Comparison of ENCODE assay signal across 15 cellular contexts in genomic region chr15:66679657-66680108, GRCh38. TPM values are rescaled to one million over a fixed set of nuclear protein-coding genes. Genes with fewer than 3 reads are reported as not detected.
A peak's percentile ranks its signal among the peaks of the same experiment; 100 is the strongest.
DNase-seq lines count a peak whose midpoint lies in the region; FAIRE-seq and TF ChIP-seq lines count a peak whose summit lies in the region.
"Had no signal": no experiment of that assay in that cellular context is flagged by ENCODE, and none has a peak within 500 bp of the region (broad histone marks: within the 10 kb centered on the region; RNA-seq: fewer than 3 reads in every experiment).

No MANE protein-coding gene starts in this region.

- H2AFZ ChIP-seq in astrocyte (ENCODE audit: low read depth, low read length) = peak overlapping the region; percentile 15

- H3K27ac ChIP-seq in astrocyte (ENCODE audit: low read depth, low read length) = no peak overlapping the region
- H3K27ac ChIP-seq in A673 (ENCODE audit: low read depth, low read length, poor library complexity, severe bottlenecking) = no peak overlapping the region
- H3K27ac ChIP-seq: BLaER1 treated with 17β-estradiol and CSF1 and Interleukin-3, amounts not matched to agents 10 nM and 100 nM had no signal

- DNase-seq in HuH-7 (ENCODE audit: low spot score) (peak; percentile 84), astrocyte (ENCODE audit: low read depth) (no peak), iPS-NIHi11 (ENCODE audit: low spot score) (peak; percentile 44), retina (peak; percentile 68), A673 (ENCODE audit: low spot score) (no peak), NCI-H2196 treated with DMSO at 0.1 percent for 48 hours (lab: John Stamatoyannopoulos, UW; ENCODE audit: unreplicated experiment) (no peak), MCF 10A (ENCODE audit: unreplicated experiment) (no peak), NCI-H1105 (lab: John Stamatoyannopoulos, UW) (no peak)
- DNase-seq: Karpas-422, NCI-H1930, PC-3 had no signal

- BruUV-seq in A673 (replicated peaks; lab: Mats Ljungman, UMichigan) = no TSS peak
- no TSS peak for BruUV-seq in MCF 10A (replicated peaks; lab: Mats Ljungman, UMichigan)

- peak overlapping the region; percentile 8 for H3K4me3 Mint-ChIP-seq in astrocyte (ENCODE audit: unreplicated experiment)
- no peak overlapping the region for H3K4me3 Mint-ChIP-seq in MCF 10A (ENCODE audit: unreplicated experiment)
- H3K4me3 Mint-ChIP-seq: activated naive CD4-positive, alpha-beta T cell treated with anti-CD3 and anti-CD28 coated beads, Interleukin-2, amount 50 U/mL, for 24 hours; stimulated activated effector memory CD8-positive, alpha-beta T cell treated with anti-CD3 and anti-CD28 coated beads, Interleukin-12 subunit alpha, Interleukin-12 subunit beta, amount 100 ng/mL, for 72 hours had no signal

- intact Hi-C loops in A673 (cut with micrococcal nuclease; ENCODE audit: unreplicated experiment) (no loop called here), MCF 10A (cut with micrococcal nuclease) (no loop called here)

- POLR2A ChIA-PET in A673 (lab: Charles Lee; ENCODE audit: low non-redundant PET) (no interaction called here), MCF 10A (lab: Yijun Ruan, JAX) (no interaction called here)

- H3K36me3 Mint-ChIP-seq in astrocyte (ENCODE audit: low read depth, unreplicated experiment) = peaks cover 4% of the 10 kb centered on the region
- H3K36me3 Mint-ChIP-seq in MCF 10A (ENCODE audit: insufficient read depth, unreplicated experiment) = no peaks in the 10 kb centered on the region
- H3K36me3 Mint-ChIP-seq: stimulated activated effector memory CD8-positive, alpha-beta T cell treated with anti-CD3 and anti-CD28 coated beads, Interleukin-12 subunit alpha, Interleukin-12 subunit beta, amount 100 ng/mL, for 72 hours had no signal

- H3K9me3 ChIP-seq in astrocyte (ENCODE audit: insufficient read depth, low read depth, low read length) = peaks cover 7% of the 10 kb centered on the region
- H3K9me3 ChIP-seq in A673 (ENCODE audit: low read depth, low read length, poor library complexity, severe bottlenecking) = no peaks in the 10 kb centered on the region

- H3K36me3 ChIP-seq in astrocyte (ENCODE audit: insufficient read depth, low read length) (no peaks in the 10 kb centered on the region), A673 (ENCODE audit: insufficient read depth, low read length, poor library complexity, severe bottlenecking) (no peaks in the 10 kb centered on the region)
- H3K36me3 ChIP-seq: BLaER1 treated with 17β-estradiol and CSF1 and Interleukin-3, amounts not matched to agents 10 nM and 100 nM had no signal

- H3K9ac ChIP-seq in astrocyte (ENCODE audit: low read length) = no peak overlapping the region
- H3K9ac ChIP-seq: BLaER1 treated with 17β-estradiol and CSF1 and Interleukin-3, amounts not matched to agents 10 nM and 100 nM had no signal

- H3K4me2 ChIP-seq in astrocyte (ENCODE audit: low read length) = no peak overlapping the region

- H3K27ac Mint-ChIP-seq in astrocyte (ENCODE audit: unreplicated experiment) (peak overlapping the region; percentile 84), MCF 10A (ENCODE audit: low read depth, unreplicated experiment) (no peak overlapping the region)
- H3K27ac Mint-ChIP-seq: activated naive CD4-positive, alpha-beta T cell treated with anti-CD3 and anti-CD28 coated beads, Interleukin-2, amount 50 U/mL, for 24 hours; stimulated activated effector memory CD8-positive, alpha-beta T cell treated with anti-CD3 and anti-CD28 coated beads, Interleukin-12 subunit alpha, Interleukin-12 subunit beta, amount 100 ng/mL, for 72 hours had no signal

- no peak overlapping the region for H3K4me3 ChIP-seq in astrocyte (ENCODE audit: insufficient read depth, low read depth, low read length)
- no peak overlapping the region for H3K4me3 ChIP-seq in A673 (ENCODE audit: low read depth, low read length, poor library complexity, severe bottlenecking)
- H3K4me3 ChIP-seq: BLaER1 treated with 17β-estradiol and CSF1 and Interleukin-3, amounts not matched to agents 10 nM and 100 nM had no signal

- H3K4me1 Mint-ChIP-seq in astrocyte (ENCODE audit: low read depth, unreplicated experiment) (peaks cover 16% of the 10 kb centered on the region), MCF 10A (ENCODE audit: insufficient read depth, unreplicated experiment) (no peaks in the 10 kb centered on the region)

- no peaks in the 10 kb centered on the region for H3K79me2 ChIP-seq in astrocyte (ENCODE audit: insufficient read depth, low read length)

- no peak for FAIRE-seq in astrocyte (lab: Jason Lieb, UNC)
- FAIRE-seq: colon had no signal

- H3K9me3 Mint-ChIP-seq in astrocyte (ENCODE audit: unreplicated experiment) (peaks cover 29% of the 10 kb centered on the region), MCF 10A (ENCODE audit: unreplicated experiment) (peaks cover 7% of the 10 kb centered on the region)

- no peak for TF ChIP-seq CTCF in astrocyte (IDR thresholded peaks at IDR 0.05; ENCODE audit: insufficient read depth, low read depth, low read length)
- TF ChIP-seq CTCF in A673 (conservative IDR thresholded peaks at IDR 0.05; ENCODE audit: low read depth, low read length) = no peak
- no peak for TF ChIP-seq CTCF in MCF 10A (IDR thresholded peaks at IDR 0.05; ENCODE audit: unreplicated experiment)

- CTCF ChIA-PET in A673 (lab: Charles Lee) = no interaction called here
- CTCF ChIA-PET in MCF 10A (lab: Yijun Ruan, JAX) = interaction anchor here (0.7 to 1.0 kb wide), 2 partner anchors 19 to 61 kb away, joined by 3 to 4 read pairs; no protein-coding TSS in a partner anchor

- H3K27me3 ChIP-seq in astrocyte (ENCODE audit: insufficient read depth, low read length) = no peaks in the 10 kb centered on the region
- H3K27me3 ChIP-seq in A673 (replicated peaks; ENCODE audit: insufficient read depth, low read depth, low read length, poor library complexity) = no peaks in the 10 kb centered on the region
- H3K27me3 ChIP-seq: BLaER1 treated with 17β-estradiol and CSF1 and Interleukin-3, amounts not matched to agents 10 nM and 100 nM had no signal

- H3K4me1 ChIP-seq in astrocyte (ENCODE audit: insufficient read depth, low read length) (no peaks in the 10 kb centered on the region), A673 (ENCODE audit: insufficient read depth, low read length, poor library complexity, severe bottlenecking) (peaks cover 6% of the 10 kb centered on the region)

- no peaks in the 10 kb centered on the region for H4K20me1 ChIP-seq in astrocyte (ENCODE audit: insufficient read depth, low read length)
- H4K20me1 ChIP-seq: BLaER1 treated with 17β-estradiol and CSF1 and Interleukin-3, amounts not matched to agents 10 nM and 100 nM had no signal

- peaks cover 6% of the 10 kb centered on the region for H3K27me3 Mint-ChIP-seq in astrocyte (ENCODE audit: low read depth, unreplicated experiment)
- H3K27me3 Mint-ChIP-seq in MCF 10A (ENCODE audit: insufficient read depth, unreplicated experiment) = no peaks in the 10 kb centered on the region
- H3K27me3 Mint-ChIP-seq: activated naive CD4-positive, alpha-beta T cell treated with anti-CD3 and anti-CD28 coated beads, Interleukin-2, amount 50 U/mL, for 24 hours had no signal

RNA-seq across cellular contexts. Expression of gene SMAD6, which starts 22.4 kb away (rescaled TPM):
- total RNA-seq in astrocyte (2.7 and 4.0 TPM in 2 replicates), A673 (2021) (50.1 and 63.9 TPM in 2 replicates), MCF 10A (2022) (not detected in 2 replicates)

Comparison
In these comparisons a context has a peak if more than half of its experiments do, and no peak if none do; other contexts are left out.
1. DNase-seq: peak in HuH-7 (single experiment), iPS-NIHi11 (single experiment) and retina (single experiment); none in astrocyte (single experiment), A673 (single experiment), NCI-H2196 treated with DMSO at 0.1 percent for 48 hours (single experiment), MCF 10A (single experiment) and NCI-H1105 (single experiment).
2. RNA of gene SMAD6, which starts 22.4 kb away (total RNA-seq): 50.1 to 63.9 TPM in A673; 2.7 to 4.0 TPM in astrocyte and not detected in MCF 10A; every median in the first group is over 10 times any median in the second.